21 cellular contexts compared by ENCODE assay signal in genomic region chr13:34145061-34145460, GRCh38.
"Had no signal": no experiment of that assay in that cellular context is flagged by ENCODE, and none has a peak within 500 bp of the region (broad histone marks: within the 10 kb centered on the region; RNA-seq: fewer than 3 reads in every experiment).

No MANE protein-coding gene starts in this region.

- H3K36me3 ChIP-seq: heart left ventricle, ovary, prostate gland, right lobe of liver, spleen, tibial artery, upper lobe of left lung, uterus had no signal

- ATAC-seq: heart left ventricle; left lobe of liver; natural killer cell; stimulated activated memory B cell treated with anti-CD40 and anti-IgM and Interleukin-4, amounts not matched to agents 10 μg/mL and 1 μg/mL and 100 μg/mL, for 72 hours had no signal

- DNase-seq: effector CD8-positive, alpha-beta T cell; foreskin melanocyte; heart left ventricle; hippocampal formation; kidney glomerular epithelial cell; mammary epithelial cell; natural killer cell; nucleus accumbens; ovary; right lobe of liver; spleen; stimulated activated CD4-positive, alpha-beta T cell treated with anti-CD3 and anti-CD28 coated beads, Interleukin-15, amount 100 ng/mL, for 24 hours; stimulated activated CD4-positive, alpha-beta T cell treated with anti-CD3 and anti-CD28 coated beads, Interleukin-1b, Interleukin-23, amount 100 ng/mL, for 48 hours; stimulated activated CD4-positive, alpha-beta T cell treated with anti-CD3 and anti-CD28 coated beads, Interleukin-4, amount 100 ng/mL, for 24 hours; tibial artery; upper lobe of left lung; uterus had no signal

- H3K27ac ChIP-seq: coronary artery, heart left ventricle, ovary, prostate gland, right lobe of liver, spleen, tibial artery, upper lobe of left lung, uterus had no signal

- H3K27me3 ChIP-seq: heart left ventricle, ovary, right lobe of liver, spleen, tibial artery, upper lobe of left lung, uterus had no signal

- H3K4me3 ChIP-seq: coronary artery, heart left ventricle, ovary, prostate gland, right lobe of liver, spleen, tibial artery, upper lobe of left lung, uterus had no signal

- H3K9me3 ChIP-seq: heart left ventricle, ovary, prostate gland, right lobe of liver, spleen, tibial artery, upper lobe of left lung, uterus had no signal

- H3K4me1 ChIP-seq: heart left ventricle, prostate gland, right lobe of liver, spleen, tibial artery, upper lobe of left lung, uterus had no signal
